ENCODE assay signal across 1 cellular context in genomic region chr6:157861814-157862213, GRCh38.
TF ChIP-seq lines count a peak whose summit lies in the region.

No MANE protein-coding gene starts in this region.

TF ChIP-seq in SK-N-SH, 30 proteins besides CTCF, POLR2A, EP300 and RAD21 (continued from another document):
- TF ChIP-seq REST (IDR thresholded peaks at IDR 0.05; ENCODE audit: low read depth, low read length) (no peak), GABPA (IDR thresholded peaks at IDR 0.05; ENCODE audit: low read depth) (no peak), USF1 (IDR thresholded peaks at IDR 0.05; ENCODE audit: borderline replicate concordance, low read depth) (no peak), FOSL2 (IDR thresholded peaks at IDR 0.05; ENCODE audit: borderline replicate concordance, low read depth) (no peak)
